9 cellular contexts compared by ENCODE assay signal in genomic region chr13:54972838-54973237, GRCh38.
"Had no signal": no experiment of that assay in that cellular context is flagged by ENCODE, and none has a peak within 500 bp of the region (broad histone marks: within the 10 kb centered on the region; RNA-seq: fewer than 3 reads in every experiment).

No MANE protein-coding gene starts in this region.

- H3K27me3 Mint-ChIP-seq: IgD-negative memory B cell had no signal

- H3K9ac ChIP-seq: KMS-11 had no signal

- H3K4me2 ChIP-seq: KMS-11 had no signal

- H3K36me3 Mint-ChIP-seq: IgD-negative memory B cell had no signal

- H3K4me3 Mint-ChIP-seq: IgD-negative memory B cell had no signal

- H3K4me1 Mint-ChIP-seq: IgD-negative memory B cell had no signal

- H3K4me3 ChIP-seq: K562 had no signal

- H3K27ac ChIP-seq: HL-60, KMS-11 had no signal

- ATAC-seq: HepG2, K562 had no signal

- DNase-seq: IMR-90, KBM-7, KG1 had no signal

- H3K27ac Mint-ChIP-seq: IgD-negative memory B cell had no signal

- FAIRE-seq: HepG2, HTR-8/SVneo, K562 had no signal
